In genomic region chr16:88472042-88472441, GRCh38 we compare ENCODE assay signal across 1 cellular context.
TF ChIP-seq lines count a peak whose summit lies in the region.

No MANE protein-coding gene starts in this region.

TF ChIP-seq in HepG2, 621 proteins besides CTCF, POLR2A, EP300 and RAD21:
- TF ChIP-seq ZNF513 (CRISPR knock-in tag; conservative IDR thresholded peaks at IDR 0.05), result no peak
- no peak for TF ChIP-seq ZSCAN5A (CRISPR knock-in tag; IDR thresholded peaks at IDR 0.05; ENCODE audit: borderline replicate concordance)
- no peak for TF ChIP-seq ZNF329 (CRISPR knock-in tag; IDR thresholded peaks at IDR 0.05; ENCODE audit: low read depth)
- TF ChIP-seq NR2F6 (IDR thresholded peaks at IDR 0.05), result no peak
- TF ChIP-seq NR2F6 (CRISPR knock-in tag; IDR thresholded peaks at IDR 0.05), result no peak
- TF ChIP-seq HNRNPL (IDR thresholded peaks at IDR 0.05; ENCODE audit: low read depth, low read length), result peak; percentile 75
- no peak for TF ChIP-seq BHLHE40 (IDR thresholded peaks at IDR 0.05; ENCODE audit: low read length)
- no peak for TF ChIP-seq PLSCR1 (CRISPR knock-in tag; IDR thresholded peaks at IDR 0.05; ENCODE audit: borderline replicate concordance)
